Comparison of ENCODE assay signal across 10 cellular contexts in the genomic region with DNA sequence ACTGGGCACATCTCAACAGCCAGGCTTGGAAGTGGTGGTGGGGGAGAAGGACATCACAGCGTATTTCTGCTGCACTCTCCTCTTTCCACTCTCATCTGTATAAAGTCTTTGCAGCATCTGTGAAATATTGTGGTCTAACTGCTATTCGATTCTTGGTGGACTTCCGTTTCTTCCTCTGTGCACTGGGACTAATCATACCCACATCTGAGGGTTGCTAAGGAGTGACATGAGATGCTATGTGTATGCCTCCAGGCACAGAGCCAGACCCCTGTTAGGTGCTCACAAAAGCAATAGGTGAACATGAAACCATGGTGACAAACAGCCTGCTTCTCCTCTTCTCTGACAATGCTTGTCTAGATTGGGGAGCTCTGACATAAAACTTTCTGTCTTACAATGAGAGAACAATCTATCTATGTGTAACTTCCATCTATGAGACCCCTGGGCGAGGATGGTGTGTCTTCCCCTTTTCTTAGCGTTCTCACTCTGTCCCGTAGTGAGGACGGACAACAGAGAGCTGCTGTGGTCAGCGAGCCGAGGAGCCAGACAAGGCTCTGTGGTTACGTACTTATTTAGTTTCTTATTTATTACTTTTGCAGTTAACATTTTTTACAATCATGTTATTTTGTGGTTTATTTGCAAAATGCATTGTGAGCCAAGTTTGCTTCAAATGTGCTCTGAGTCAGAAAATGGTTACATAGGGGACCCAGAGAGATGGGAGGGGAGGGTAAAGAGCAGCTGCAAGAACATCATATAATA.
DNase-seq lines count a peak whose midpoint lies in the region; ATAC-seq and TF ChIP-seq lines count a peak whose summit lies in the region.
"Had no signal": no experiment of that assay in that cellular context is flagged by ENCODE, and none has a peak within 500 bp of the region (broad histone marks: within the 10 kb centered on the region; RNA-seq: fewer than 3 reads in every experiment).

No MANE protein-coding gene starts in this region.

- 54 to 64% methylated on average over 10 of the region's 10 CpGs for WGBS in upper lobe of left lung, 2 donors

- H3K9ac ChIP-seq in fibroblast of lung (ENCODE audit: insufficient read depth, low read length), result no peak overlapping the region

- peak overlapping the region; percentile 87 for H3K4me2 ChIP-seq in fibroblast of lung (ENCODE audit: extremely low read depth, insufficient read depth, low read length)

- H3K27me3 Mint-ChIP-seq in activated CD4-positive, alpha-beta T cell treated with anti-CD3 and anti-CD28 coated beads for 36 hours, result peaks cover 17% of the 10 kb centered on the region

- ATAC-seq in activated CD4-positive, alpha-beta T cell treated with anti-CD3 and anti-CD28 coated beads for 36 hours, result peak; percentile 75
- ATAC-seq in upper lobe of left lung (ENCODE audit: low FRiP score in 2 of 2) (peak; percentile 61 to 72), HG02885 (IDR thresholded peaks at IDR 0.05; ENCODE audit: poor library complexity, unreplicated experiment) (no peak)
- ATAC-seq: left cardiac atrium had no signal

- H3K4me1 ChIP-seq in fibroblast of lung (ENCODE audit: control insufficient read depth, extremely low read depth, insufficient read depth, low read length) (peaks cover 14% of the 10 kb centered on the region), upper lobe of left lung (peaks cover 0 to 10% (median 2%) of the 10 kb centered on the region in 4 donors)

- no peak overlapping the region for H3K27ac Mint-ChIP-seq in activated CD4-positive, alpha-beta T cell treated with anti-CD3 and anti-CD28 coated beads for 36 hours

- H3K27me3 ChIP-seq in fibroblast of lung (ENCODE audit: control insufficient read depth, insufficient read depth, low read length) (no peaks in the 10 kb centered on the region), upper lobe of left lung (no peaks in the 10 kb centered on the region)

- H3K27ac ChIP-seq in fibroblast of lung (ENCODE audit: insufficient read depth, low read length) (peak overlapping the region; percentile 8), upper lobe of left lung (peak overlapping the region in 3 of 4 donors; percentile 7 to 20 (median 12))

- no peaks in the 10 kb centered on the region for H3K79me2 ChIP-seq in fibroblast of lung (ENCODE audit: control insufficient read depth, insufficient read depth, low read length)

- no peak for TF ChIP-seq EP300 in upper lobe of left lung (IDR thresholded peaks at IDR 0.05)

- H3K36me3 Mint-ChIP-seq in activated CD4-positive, alpha-beta T cell treated with anti-CD3 and anti-CD28 coated beads for 36 hours (ENCODE audit: low read depth), result no peaks in the 10 kb centered on the region

- H3K9me3 ChIP-seq in fibroblast of lung (ENCODE audit: control insufficient read depth, insufficient read depth, low read depth, low read length) (no peaks in the 10 kb centered on the region), upper lobe of left lung (no peaks in the 10 kb centered on the region)

- intact Hi-C loops in activated CD4-positive, alpha-beta T cell treated with anti-CD3 and anti-CD28 coated beads for 36 hours (cut with DNase I, micrococcal nuclease), result no loop called here

- H2AFZ ChIP-seq in fibroblast of lung (ENCODE audit: low read length), result peak overlapping the region; percentile 17

- peaks cover 10% of the 10 kb centered on the region for H3K4me1 Mint-ChIP-seq in activated CD4-positive, alpha-beta T cell treated with anti-CD3 and anti-CD28 coated beads for 36 hours

- H3K4me3 Mint-ChIP-seq in activated CD4-positive, alpha-beta T cell treated with anti-CD3 and anti-CD28 coated beads for 36 hours, result no peak overlapping the region

- DNase-seq in activated CD4-positive, alpha-beta T cell treated with anti-CD3 and anti-CD28 coated beads for 36 hours, result peak; percentile 14
- DNase-seq in activated CD4-positive, alpha-beta T cell treated with anti-CD3 and anti-CD28 coated beads for 1 hour, result no peak
- peak; percentile 44 to 93 for DNase-seq in NOMO-1 (lab: John Stamatoyannopoulos, UW; ENCODE audit: unreplicated experiment in 2 of 2)
- peak; percentile 74 to 91 for DNase-seq in fibroblast of lung (ENCODE audit: low read depth in 2 of 2)
- DNase-seq in upper lobe of left lung, result no peak
- DNase-seq in NCI-H1417 (lab: John Stamatoyannopoulos, UW), result no peak
- DNase-seq in HuH-7 (ENCODE audit: low spot score), result no peak
- DNase-seq: activated CD4-positive, alpha-beta T cell treated with anti-CD3 and anti-CD28 coated beads for 4 hours; left cardiac atrium had no signal

- no peaks in the 10 kb centered on the region for H4K20me1 ChIP-seq in fibroblast of lung (ENCODE audit: control insufficient read depth, extremely low read depth, insufficient read depth, low read length)

- no peak for TF ChIP-seq POLR2A in upper lobe of left lung (IDR thresholded peaks at IDR 0.05)

- POLR2A ChIA-PET in activated CD4-positive, alpha-beta T cell treated with anti-CD3 and anti-CD28 coated beads for 36 hours (lab: Charles Lee), result no interaction called here

- H3K36me3 ChIP-seq in fibroblast of lung (ENCODE audit: control insufficient read depth, insufficient read depth, low read length) (no peaks in the 10 kb centered on the region), upper lobe of left lung (no peaks in the 10 kb centered on the region)

- CTCF ChIA-PET in activated CD4-positive, alpha-beta T cell treated with anti-CD3 and anti-CD28 coated beads for 36 hours (lab: Charles Lee), result interaction anchor here (0.6 to 1.7 kb wide), 4 partner anchors 17 to 544 kb away, joined by 3 to 5 read pairs (median 4); no protein-coding TSS in a partner anchor

- H3K4me3 ChIP-seq in fibroblast of lung (replicated peaks in 1 of 4; ENCODE audit: control extremely low read depth in 1 of 4, insufficient read depth in 1 of 4, low read depth in 3 of 4, low read length in 4 of 4) (peak overlapping the region; percentile 22 to 51 (median 34)), upper lobe of left lung (no peak overlapping the region)

- no peaks in the 10 kb centered on the region for H3K9me3 Mint-ChIP-seq in activated CD4-positive, alpha-beta T cell treated with anti-CD3 and anti-CD28 coated beads for 36 hours (ENCODE audit: low read depth)

- TF ChIP-seq CTCF in fibroblast of lung (conservative IDR thresholded peaks at IDR 0.05 in 1 of 2, IDR thresholded peaks at IDR 0.05 in 1 of 2; ENCODE audit: low read depth in 1 of 2, low read length in 2 of 2) (no peak), upper lobe of left lung (IDR thresholded peaks at IDR 0.05) (no peak)

Comparison
In these comparisons a context has a peak if more than half of its experiments do, and no peak if none do; other contexts are left out.
1. DNase-seq: peak in activated CD4-positive, alpha-beta T cell treated with anti-CD3 and anti-CD28 coated beads for 36 hours (single experiment), NOMO-1 (2 of 2) and fibroblast of lung (2 of 2); none in activated CD4-positive, alpha-beta T cell treated with anti-CD3 and anti-CD28 coated beads for 1 hour (single experiment), upper lobe of left lung (0 of 2), NCI-H1417 (0 of 3) and HuH-7 (single experiment).
2. H3K4me3 ChIP-seq: peak in fibroblast of lung (4 of 4); none in upper lobe of left lung (0 of 4).